In genomic region chr13:63124863-63125262, GRCh38 we compare ENCODE assay signal across 8 cellular contexts.
DNase-seq lines count a peak whose midpoint lies in the region; ATAC-seq and TF ChIP-seq lines count a peak whose summit lies in the region.

No MANE protein-coding gene starts in this region.

- TF ChIP-seq CTCF in left ventricle myocardium inferior (IDR thresholded peaks at IDR 0.05; ENCODE audit: borderline replicate concordance) (peak; percentile 26), PC-3 (conservative IDR thresholded peaks at IDR 0.05; ENCODE audit: low read depth, low read length) (peak; percentile 57), fibroblast of pulmonary artery (IDR thresholded peaks at IDR 0.05; ENCODE audit: low read length, missing control alignments) (peak; percentile 37), upper lobe of right lung (IDR thresholded peaks at IDR 0.05) (peak; percentile 41)

- no peak for DNase-seq in left ventricle myocardium inferior
- DNase-seq in left ventricle myocardium superior: no peak
- peak; percentile 36 for DNase-seq in PC-3
- DNase-seq in fibroblast of pulmonary artery (ENCODE audit: low read depth): peak; percentile 63
- DNase-seq in upper lobe of right lung: no peak
- DNase-seq in KBM-7: no peak
- no peak for DNase-seq in NCI-H1694 (lab: John Stamatoyannopoulos, UW)

- no peaks in the 10 kb centered on the region for H3K4me1 ChIP-seq in left ventricle myocardium inferior
- no peaks in the 10 kb centered on the region for H3K4me1 ChIP-seq in PC-3 (ENCODE audit: insufficient read depth, low read length)
- H3K4me1 ChIP-seq in upper lobe of right lung: no peaks in the 10 kb centered on the region

- no peaks in the 10 kb centered on the region for H3K79me2 ChIP-seq in PC-3 (ENCODE audit: low read length)

- no peak overlapping the region for H2AFZ ChIP-seq in PC-3 (ENCODE audit: low read length)

- H3K27ac ChIP-seq in left ventricle myocardium inferior (replicated peaks) (no peak overlapping the region), PC-3 (ENCODE audit: low read length) (no peak overlapping the region), upper lobe of right lung (no peak overlapping the region)

- no TSS peak for BruUV-seq in PC-3 (replicated peaks; lab: Mats Ljungman, UMichigan)

- H4K20me1 ChIP-seq in PC-3 (ENCODE audit: low read length): no peaks in the 10 kb centered on the region

- no peaks in the 10 kb centered on the region for H3K9me3 ChIP-seq in left ventricle myocardium inferior (replicated peaks)
- no peaks in the 10 kb centered on the region for H3K9me3 ChIP-seq in PC-3 (ENCODE audit: low read length)
- no peaks in the 10 kb centered on the region for H3K9me3 ChIP-seq in upper lobe of right lung

- H3F3A ChIP-seq in PC-3 (ENCODE audit: low read length, unreplicated experiment): no peaks in the 10 kb centered on the region

- no peaks in the 10 kb centered on the region for H3K9me2 ChIP-seq in PC-3 (replicated peaks; ENCODE audit: low read length)

- POLR2A ChIA-PET in PC-3 (lab: Charles Lee; ENCODE audit: unreplicated experiment): no interaction called here

- H3K9ac ChIP-seq in PC-3 (ENCODE audit: low read length): no peak overlapping the region

- intact Hi-C loops in left ventricle myocardium inferior (cut with micrococcal nuclease) (no loop called here), left ventricle myocardium superior (cut with micrococcal nuclease) (no loop called here), PC-3 (cut with micrococcal nuclease) (loop anchor here (5.0 to 10.0 kb wide), 4 partner anchors 512 to 738 kb away; no protein-coding TSS in a partner anchor), upper lobe of right lung (cut with DNase I) (no loop called here)

- H3K36me3 ChIP-seq in left ventricle myocardium inferior (no peaks in the 10 kb centered on the region), PC-3 (ENCODE audit: low read depth, low read length) (no peaks in the 10 kb centered on the region), upper lobe of right lung (no peaks in the 10 kb centered on the region)

- H3K4me3 ChIP-seq in left ventricle myocardium inferior (no peak overlapping the region), PC-3 (ENCODE audit: low read length) (no peak overlapping the region), fibroblast of pulmonary artery (replicated peaks; ENCODE audit: low read depth, low read length) (no peak overlapping the region), upper lobe of right lung (no peak overlapping the region)

- no peaks in the 10 kb centered on the region for H3K27me3 ChIP-seq in left ventricle myocardium inferior (ENCODE audit: low read depth)
- no peaks in the 10 kb centered on the region for H3K27me3 ChIP-seq in PC-3 (ENCODE audit: low read length)
- no peaks in the 10 kb centered on the region for H3K27me3 ChIP-seq in upper lobe of right lung

- no peak for ATAC-seq in left ventricle myocardium superior
- no peak for ATAC-seq in PC-3
- no peak for ATAC-seq in upper lobe of right lung
- no peak for ATAC-seq in GM19463 (IDR thresholded peaks at IDR 0.05; ENCODE audit: unreplicated experiment)

- no peak overlapping the region for H3K4me2 ChIP-seq in PC-3 (ENCODE audit: low read length)

- CTCF ChIA-PET in PC-3 (lab: Charles Lee): no interaction called here

- in situ Hi-C loops in KBM-7 (cut with MboI; ENCODE audit: low pct_unique_long_range_greater_than_20kb, low sequenced_read_pairs): no loop called here

Comparison
In these comparisons a context has a peak if more than half of its experiments do, and no peak if none do; other contexts are left out.
1. DNase-seq: peak in PC-3 (single experiment) and fibroblast of pulmonary artery (single experiment); none in left ventricle myocardium inferior (single experiment), left ventricle myocardium superior (single experiment), upper lobe of right lung (single experiment), KBM-7 (single experiment) and NCI-H1694 (single experiment).
2. Peak in every context shown above with its lines, with median percentiles within 50 percentile points of each other: CTCF ChIP-seq.